In the genomic region with DNA sequence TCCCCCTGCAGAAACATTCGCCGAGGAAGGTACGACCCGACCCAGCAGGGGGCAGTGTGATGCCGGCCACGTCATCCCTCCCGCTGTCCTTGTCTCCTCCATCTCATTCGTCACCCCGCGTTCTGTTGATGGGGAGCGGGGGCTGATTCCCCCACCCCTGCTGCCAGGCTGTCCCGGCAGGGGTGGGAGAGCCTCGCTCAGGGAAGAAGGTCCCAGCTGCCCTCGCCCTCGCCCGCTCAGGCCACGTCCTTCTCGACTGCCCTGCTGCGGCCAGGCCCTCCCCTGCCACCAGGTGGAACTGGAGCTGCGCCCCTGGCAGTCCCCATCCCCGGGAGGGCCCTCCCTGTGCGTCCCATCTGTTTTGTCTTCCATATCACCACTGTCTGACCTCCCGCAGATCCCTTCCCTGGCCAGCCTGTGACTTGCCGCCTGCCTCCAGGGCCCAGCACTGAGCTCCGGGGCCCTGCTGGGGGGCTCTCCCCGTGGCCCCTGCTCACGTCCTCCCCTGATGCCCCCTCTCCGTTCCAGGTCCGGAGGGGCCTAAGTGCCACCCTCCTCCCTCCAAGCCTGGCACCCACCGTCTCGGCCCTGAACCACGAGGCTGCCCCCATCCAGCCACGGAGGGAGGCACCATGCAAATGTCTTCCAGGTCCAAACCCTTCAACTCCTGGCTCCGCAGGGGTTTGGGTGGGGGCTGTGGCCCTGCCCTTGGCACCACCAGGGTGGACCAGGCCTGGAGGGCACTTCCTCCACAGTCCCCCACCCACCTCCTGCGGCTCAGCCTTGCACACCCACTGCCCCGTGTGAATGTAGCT, we compare ENCODE assay signal across 1 cellular context.
TF ChIP-seq lines count a peak whose summit lies in the region.

No MANE protein-coding gene starts in this region.

TF ChIP-seq in HepG2, 621 proteins besides CTCF, POLR2A, EP300 and RAD21 (continued from another document and continues in another):
- TF ChIP-seq, protein P1, sequence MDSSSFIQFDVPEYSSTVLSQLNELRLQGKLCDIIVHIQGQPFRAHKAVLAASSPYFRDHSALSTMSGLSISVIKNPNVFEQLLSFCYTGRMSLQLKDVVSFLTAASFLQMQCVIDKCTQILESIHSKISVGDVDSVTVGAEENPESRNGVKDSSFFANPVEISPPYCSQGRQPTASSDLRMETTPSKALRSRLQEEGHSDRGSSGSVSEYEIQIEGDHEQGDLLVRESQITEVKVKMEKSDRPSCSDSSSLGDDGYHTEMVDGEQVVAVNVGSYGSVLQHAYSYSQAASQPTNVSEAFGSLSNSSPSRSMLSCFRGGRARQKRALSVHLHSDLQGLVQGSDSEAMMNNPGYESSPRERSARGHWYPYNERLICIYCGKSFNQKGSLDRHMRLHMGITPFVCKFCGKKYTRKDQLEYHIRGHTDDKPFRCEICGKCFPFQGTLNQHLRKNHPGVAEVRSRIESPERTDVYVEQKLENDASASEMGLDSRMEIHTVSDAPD (CRISPR knock-in tag; IDR thresholded peaks at IDR 0.05), result no peak
- TF ChIP-seq ZNF772 (CRISPR knock-in tag; IDR thresholded peaks at IDR 0.05) (no peak), NR2F6 (IDR thresholded peaks at IDR 0.05) (no peak), NR2F6 (CRISPR knock-in tag; IDR thresholded peaks at IDR 0.05) (peak; percentile 66), FOXM1 (CRISPR knock-in tag; IDR thresholded peaks at IDR 0.05) (no peak), ZZZ3 (CRISPR knock-in tag; IDR thresholded peaks at IDR 0.05; ENCODE audit: borderline replicate concordance) (no peak), ZNF713 (CRISPR knock-in tag; IDR thresholded peaks at IDR 0.05) (no peak), CCAR2 (optimal IDR thresholded peaks at IDR 0.05; ENCODE audit: low read depth, low read length) (no peak), MIER2 (CRISPR knock-in tag; IDR thresholded peaks at IDR 0.05) (no peak), NPAS2 (CRISPR knock-in tag; IDR thresholded peaks at IDR 0.05; ENCODE audit: borderline replicate concordance) (no peak), SP4 (CRISPR knock-in tag; IDR thresholded peaks at IDR 0.05) (no peak), GATA4 (IDR thresholded peaks at IDR 0.05; ENCODE audit: borderline replicate concordance, low read depth) (no peak), ZNF746 (CRISPR knock-in tag; IDR thresholded peaks at IDR 0.05) (no peak), ZKSCAN5 (CRISPR knock-in tag; IDR thresholded peaks at IDR 0.05) (no peak), ZNF224 (CRISPR knock-in tag; IDR thresholded peaks at IDR 0.05) (no peak), SPEN (CRISPR knock-in tag; IDR thresholded peaks at IDR 0.05; ENCODE audit: low read depth) (0 out of 2 replicates have a peak, but pooled peaks have one; percentile 26), FIP1L1 (IDR thresholded peaks at IDR 0.05; ENCODE audit: borderline replicate concordance, insufficient read depth, low read depth, low read length) (no peak), ERF (CRISPR knock-in tag; IDR thresholded peaks at IDR 0.05) (peak; percentile 70), ZNF451 (CRISPR knock-in tag; IDR thresholded peaks at IDR 0.05) (no peak), TBX3 (IDR thresholded peaks at IDR 0.05; ENCODE audit: borderline replicate concordance) (no peak), SNAPC2 (CRISPR knock-in tag; IDR thresholded peaks at IDR 0.05) (no peak), ZNF441 (CRISPR knock-in tag; IDR thresholded peaks at IDR 0.05; ENCODE audit: borderline replicate concordance) (peak; percentile 22; the same call in 1 of the 2 replicates), HOXA5 (CRISPR knock-in tag; IDR thresholded peaks at IDR 0.05) (no peak)
- TF ChIP-seq, protein P2, sequence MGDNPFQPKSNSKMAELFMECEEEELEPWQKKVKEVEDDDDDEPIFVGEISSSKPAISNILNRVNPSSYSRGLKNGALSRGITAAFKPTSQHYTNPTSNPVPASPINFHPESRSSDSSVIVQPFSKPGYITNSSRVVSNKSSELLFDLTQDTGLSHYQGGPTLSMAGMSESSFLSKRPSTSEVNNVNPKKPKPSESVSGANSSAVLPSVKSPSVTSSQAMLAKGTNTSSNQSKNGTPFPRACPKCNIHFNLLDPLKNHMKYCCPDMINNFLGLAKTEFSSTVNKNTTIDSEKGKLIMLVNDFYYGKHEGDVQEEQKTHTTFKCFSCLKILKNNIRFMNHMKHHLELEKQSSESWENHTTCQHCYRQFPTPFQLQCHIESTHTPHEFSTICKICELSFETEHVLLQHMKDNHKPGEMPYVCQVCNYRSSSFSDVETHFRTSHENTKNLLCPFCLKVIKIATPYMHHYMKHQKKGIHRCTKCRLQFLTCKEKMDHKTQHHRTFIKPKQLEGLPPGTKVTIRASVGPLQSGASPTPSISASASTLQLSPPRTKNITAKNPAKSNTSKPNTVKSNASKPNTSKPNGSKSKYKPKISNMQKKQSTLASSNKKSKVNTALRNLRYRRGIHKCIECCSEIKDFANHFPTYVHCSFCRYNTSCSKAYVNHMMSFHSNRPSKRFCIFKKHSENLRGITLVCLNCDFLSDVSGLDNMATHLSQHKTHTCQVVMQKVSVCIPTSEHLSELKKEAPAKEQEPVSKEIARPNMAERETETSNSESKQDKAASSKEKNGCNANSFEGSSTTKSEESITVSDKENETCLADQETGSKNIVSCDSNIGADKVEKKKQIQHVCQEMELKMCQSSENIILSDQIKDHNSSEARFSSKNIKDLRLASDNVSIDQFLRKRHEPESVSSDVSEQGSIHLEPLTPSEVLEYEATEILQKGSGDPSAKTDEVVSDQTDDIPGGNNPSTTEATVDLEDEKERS (CRISPR knock-in tag; IDR thresholded peaks at IDR 0.05), result no peak
- TF ChIP-seq, protein P3, sequence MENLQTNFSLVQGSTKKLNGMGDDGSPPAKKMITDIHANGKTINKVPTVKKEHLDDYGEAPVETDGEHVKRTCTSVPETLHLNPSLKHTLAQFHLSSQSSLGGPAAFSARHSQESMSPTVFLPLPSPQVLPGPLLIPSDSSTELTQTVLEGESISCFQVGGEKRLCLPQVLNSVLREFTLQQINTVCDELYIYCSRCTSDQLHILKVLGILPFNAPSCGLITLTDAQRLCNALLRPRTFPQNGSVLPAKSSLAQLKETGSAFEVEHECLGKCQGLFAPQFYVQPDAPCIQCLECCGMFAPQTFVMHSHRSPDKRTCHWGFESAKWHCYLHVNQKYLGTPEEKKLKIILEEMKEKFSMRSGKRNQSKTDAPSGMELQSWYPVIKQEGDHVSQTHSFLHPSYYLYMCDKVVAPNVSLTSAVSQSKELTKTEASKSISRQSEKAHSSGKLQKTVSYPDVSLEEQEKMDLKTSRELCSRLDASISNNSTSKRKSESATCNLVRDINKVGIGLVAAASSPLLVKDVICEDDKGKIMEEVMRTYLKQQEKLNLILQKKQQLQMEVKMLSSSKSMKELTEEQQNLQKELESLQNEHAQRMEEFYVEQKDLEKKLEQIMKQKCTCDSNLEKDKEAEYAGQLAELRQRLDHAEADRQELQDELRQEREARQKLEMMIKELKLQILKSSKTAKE (CRISPR knock-in tag; IDR thresholded peaks at IDR 0.05; ENCODE audit: borderline replicate concordance), result no peak
- TF ChIP-seq, protein P4, sequence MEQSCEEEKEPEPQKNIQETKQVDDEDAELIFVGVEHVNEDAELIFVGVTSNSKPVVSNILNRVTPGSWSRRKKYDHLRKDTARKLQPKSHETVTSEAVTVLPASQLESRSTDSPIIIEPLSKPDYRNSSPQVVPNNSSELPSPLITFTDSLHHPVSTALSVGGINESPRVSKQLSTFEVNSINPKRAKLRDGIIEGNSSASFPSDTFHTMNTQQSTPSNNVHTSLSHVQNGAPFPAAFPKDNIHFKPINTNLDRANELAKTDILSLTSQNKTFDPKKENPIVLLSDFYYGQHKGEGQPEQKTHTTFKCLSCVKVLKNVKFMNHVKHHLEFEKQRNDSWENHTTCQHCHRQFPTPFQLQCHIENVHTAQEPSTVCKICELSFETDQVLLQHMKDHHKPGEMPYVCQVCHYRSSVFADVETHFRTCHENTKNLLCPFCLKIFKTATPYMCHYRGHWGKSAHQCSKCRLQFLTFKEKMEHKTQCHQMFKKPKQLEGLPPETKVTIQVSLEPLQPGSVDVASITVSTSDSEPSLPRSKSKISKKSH (CRISPR knock-in tag; IDR thresholded peaks at IDR 0.05; ENCODE audit: borderline replicate concordance), result peak; percentile 18; the same call in 1 of the 2 replicates
- TF ChIP-seq, protein P5, sequence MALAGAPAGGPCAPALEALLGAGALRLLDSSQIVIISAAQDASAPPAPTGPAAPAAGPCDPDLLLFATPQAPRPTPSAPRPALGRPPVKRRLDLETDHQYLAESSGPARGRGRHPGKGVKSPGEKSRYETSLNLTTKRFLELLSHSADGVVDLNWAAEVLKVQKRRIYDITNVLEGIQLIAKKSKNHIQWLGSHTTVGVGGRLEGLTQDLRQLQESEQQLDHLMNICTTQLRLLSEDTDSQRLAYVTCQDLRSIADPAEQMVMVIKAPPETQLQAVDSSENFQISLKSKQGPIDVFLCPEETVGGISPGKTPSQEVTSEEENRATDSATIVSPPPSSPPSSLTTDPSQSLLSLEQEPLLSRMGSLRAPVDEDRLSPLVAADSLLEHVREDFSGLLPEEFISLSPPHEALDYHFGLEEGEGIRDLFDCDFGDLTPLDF (CRISPR knock-in tag; IDR thresholded peaks at IDR 0.05), result no peak
- TF ChIP-seq, protein P6, sequence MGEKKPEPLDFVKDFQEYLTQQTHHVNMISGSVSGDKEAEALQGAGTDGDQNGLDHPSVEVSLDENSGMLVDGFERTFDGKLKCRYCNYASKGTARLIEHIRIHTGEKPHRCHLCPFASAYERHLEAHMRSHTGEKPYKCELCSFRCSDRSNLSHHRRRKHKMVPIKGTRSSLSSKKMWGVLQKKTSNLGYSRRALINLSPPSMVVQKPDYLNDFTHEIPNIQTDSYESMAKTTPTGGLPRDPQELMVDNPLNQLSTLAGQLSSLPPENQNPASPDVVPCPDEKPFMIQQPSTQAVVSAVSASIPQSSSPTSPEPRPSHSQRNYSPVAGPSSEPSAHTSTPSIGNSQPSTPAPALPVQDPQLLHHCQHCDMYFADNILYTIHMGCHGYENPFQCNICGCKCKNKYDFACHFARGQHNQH (CRISPR knock-in tag; IDR thresholded peaks at IDR 0.05), result peak; percentile 69; the same call in 1 of the 2 replicates
- TF ChIP-seq, protein P7, sequence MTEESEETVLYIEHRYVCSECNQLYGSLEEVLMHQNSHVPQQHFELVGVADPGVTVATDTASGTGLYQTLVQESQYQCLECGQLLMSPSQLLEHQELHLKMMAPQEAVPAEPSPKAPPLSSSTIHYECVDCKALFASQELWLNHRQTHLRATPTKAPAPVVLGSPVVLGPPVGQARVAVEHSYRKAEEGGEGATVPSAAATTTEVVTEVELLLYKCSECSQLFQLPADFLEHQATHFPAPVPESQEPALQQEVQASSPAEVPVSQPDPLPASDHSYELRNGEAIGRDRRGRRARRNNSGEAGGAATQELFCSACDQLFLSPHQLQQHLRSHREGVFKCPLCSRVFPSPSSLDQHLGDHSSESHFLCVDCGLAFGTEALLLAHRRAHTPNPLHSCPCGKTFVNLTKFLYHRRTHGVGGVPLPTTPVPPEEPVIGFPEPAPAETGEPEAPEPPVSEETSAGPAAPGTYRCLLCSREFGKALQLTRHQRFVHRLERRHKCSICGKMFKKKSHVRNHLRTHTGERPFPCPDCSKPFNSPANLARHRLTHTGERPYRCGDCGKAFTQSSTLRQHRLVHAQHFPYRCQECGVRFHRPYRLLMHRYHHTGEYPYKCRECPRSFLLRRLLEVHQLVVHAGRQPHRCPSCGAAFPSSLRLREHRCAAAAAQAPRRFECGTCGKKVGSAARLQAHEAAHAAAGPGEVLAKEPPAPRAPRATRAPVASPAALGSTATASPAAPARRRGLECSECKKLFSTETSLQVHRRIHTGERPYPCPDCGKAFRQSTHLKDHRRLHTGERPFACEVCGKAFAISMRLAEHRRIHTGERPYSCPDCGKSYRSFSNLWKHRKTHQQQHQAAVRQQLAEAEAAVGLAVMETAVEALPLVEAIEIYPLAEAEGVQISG (CRISPR knock-in tag; IDR thresholded peaks at IDR 0.05), result peak; percentile 74
- TF ChIP-seq, protein P8, sequence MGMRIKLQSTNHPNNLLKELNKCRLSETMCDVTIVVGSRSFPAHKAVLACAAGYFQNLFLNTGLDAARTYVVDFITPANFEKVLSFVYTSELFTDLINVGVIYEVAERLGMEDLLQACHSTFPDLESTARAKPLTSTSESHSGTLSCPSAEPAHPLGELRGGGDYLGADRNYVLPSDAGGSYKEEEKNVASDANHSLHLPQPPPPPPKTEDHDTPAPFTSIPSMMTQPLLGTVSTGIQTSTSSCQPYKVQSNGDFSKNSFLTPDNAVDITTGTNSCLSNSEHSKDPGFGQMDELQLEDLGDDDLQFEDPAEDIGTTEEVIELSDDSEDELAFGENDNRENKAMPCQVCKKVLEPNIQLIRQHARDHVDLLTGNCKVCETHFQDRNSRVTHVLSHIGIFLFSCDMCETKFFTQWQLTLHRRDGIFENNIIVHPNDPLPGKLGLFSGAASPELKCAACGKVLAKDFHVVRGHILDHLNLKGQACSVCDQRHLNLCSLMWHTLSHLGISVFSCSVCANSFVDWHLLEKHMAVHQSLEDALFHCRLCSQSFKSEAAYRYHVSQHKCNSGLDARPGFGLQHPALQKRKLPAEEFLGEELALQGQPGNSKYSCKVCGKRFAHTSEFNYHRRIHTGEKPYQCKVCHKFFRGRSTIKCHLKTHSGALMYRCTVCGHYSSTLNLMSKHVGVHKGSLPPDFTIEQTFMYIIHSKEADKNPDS (CRISPR knock-in tag; IDR thresholded peaks at IDR 0.05), result 0 out of 2 replicates have a peak, but pooled peaks have one; percentile 24
- TF ChIP-seq, protein P9, sequence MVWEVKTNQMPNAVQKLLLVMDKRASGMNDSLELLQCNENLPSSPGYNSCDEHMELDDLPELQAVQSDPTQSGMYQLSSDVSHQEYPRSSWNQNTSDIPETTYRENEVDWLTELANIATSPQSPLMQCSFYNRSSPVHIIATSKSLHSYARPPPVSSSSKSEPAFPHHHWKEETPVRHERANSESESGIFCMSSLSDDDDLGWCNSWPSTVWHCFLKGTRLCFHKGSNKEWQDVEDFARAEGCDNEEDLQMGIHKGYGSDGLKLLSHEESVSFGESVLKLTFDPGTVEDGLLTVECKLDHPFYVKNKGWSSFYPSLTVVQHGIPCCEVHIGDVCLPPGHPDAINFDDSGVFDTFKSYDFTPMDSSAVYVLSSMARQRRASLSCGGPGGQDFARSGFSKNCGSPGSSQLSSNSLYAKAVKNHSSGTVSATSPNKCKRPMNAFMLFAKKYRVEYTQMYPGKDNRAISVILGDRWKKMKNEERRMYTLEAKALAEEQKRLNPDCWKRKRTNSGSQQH (CRISPR knock-in tag; IDR thresholded peaks at IDR 0.05; ENCODE audit: low read depth), result no peak
- TF ChIP-seq, protein P10, sequence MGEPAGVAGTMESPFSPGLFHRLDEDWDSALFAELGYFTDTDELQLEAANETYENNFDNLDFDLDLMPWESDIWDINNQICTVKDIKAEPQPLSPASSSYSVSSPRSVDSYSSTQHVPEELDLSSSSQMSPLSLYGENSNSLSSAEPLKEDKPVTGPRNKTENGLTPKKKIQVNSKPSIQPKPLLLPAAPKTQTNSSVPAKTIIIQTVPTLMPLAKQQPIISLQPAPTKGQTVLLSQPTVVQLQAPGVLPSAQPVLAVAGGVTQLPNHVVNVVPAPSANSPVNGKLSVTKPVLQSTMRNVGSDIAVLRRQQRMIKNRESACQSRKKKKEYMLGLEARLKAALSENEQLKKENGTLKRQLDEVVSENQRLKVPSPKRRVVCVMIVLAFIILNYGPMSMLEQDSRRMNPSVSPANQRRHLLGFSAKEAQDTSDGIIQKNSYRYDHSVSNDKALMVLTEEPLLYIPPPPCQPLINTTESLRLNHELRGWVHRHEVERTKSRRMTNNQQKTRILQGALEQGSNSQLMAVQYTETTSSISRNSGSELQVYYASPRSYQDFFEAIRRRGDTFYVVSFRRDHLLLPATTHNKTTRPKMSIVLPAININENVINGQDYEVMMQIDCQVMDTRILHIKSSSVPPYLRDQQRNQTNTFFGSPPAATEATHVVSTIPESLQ (CRISPR knock-in tag; conservative IDR thresholded peaks at IDR 0.05), result no peak
